Comparison of ENCODE assay signal across 12 cellular contexts in genomic region chr7:94129443-94130140, GRCh38.
A peak's percentile ranks its signal among the peaks of the same experiment; 100 is the strongest.
DNase-seq lines count a peak whose midpoint lies in the region; ATAC-seq, FAIRE-seq and TF ChIP-seq lines count a peak whose summit lies in the region.
"Had no signal": no experiment of that assay in that cellular context is flagged by ENCODE, and none has a peak within 500 bp of the region (broad histone marks: within the 10 kb centered on the region; RNA-seq: fewer than 3 reads in every experiment).

No MANE protein-coding gene starts in this region.

- no peak overlapping the region for H3K9ac ChIP-seq in fibroblast of lung (ENCODE audit: insufficient read depth, low read length)
- no peak overlapping the region for H3K9ac ChIP-seq in MM.1S (ENCODE audit: low read length)

- no peak overlapping the region for H3K4me3 Mint-ChIP-seq in activated T-helper 1 cell treated with anti-CD3 and anti-CD28 coated beads, Interleukin-12 subunit alpha, Interleukin-12 subunit beta, Interleukin-2, Interleukin-4 antibody, amounts not matched to agents 30 ng/mL and 10 ng/mL and 1 ng/mL, durations not matched to agents 14 hours and 24 hours and 36 hours
- H3K4me3 Mint-ChIP-seq: activated B cell treated with CpG ODN at 0.5 μM for 24 hours; activated T-helper 17 cell treated with anti-CD3 and anti-CD28 coated beads, Interleukin-2, amount 50 U/mL, for 72 hours had no signal

- H3K27ac ChIP-seq in fibroblast of lung (ENCODE audit: insufficient read depth, low read length) (peak overlapping the region; percentile 19), osteoblast (ENCODE audit: low read depth, low read length) (peak overlapping the region; percentile 41), MM.1S (ENCODE audit: low read length) (no peak overlapping the region)
- H3K27ac ChIP-seq: psoas muscle, upper lobe of left lung had no signal

- no peaks in the 10 kb centered on the region for H3K9me2 ChIP-seq in MM.1S (replicated peaks; ENCODE audit: insufficient read depth, low read length)

- H3K36me3 Mint-ChIP-seq in activated T-helper 1 cell treated with anti-CD3 and anti-CD28 coated beads, Interleukin-12 subunit alpha, Interleukin-12 subunit beta, Interleukin-2, Interleukin-4 antibody, amounts not matched to agents 30 ng/mL and 10 ng/mL and 1 ng/mL, durations not matched to agents 14 hours and 24 hours and 36 hours (ENCODE audit: low read depth), result no peaks in the 10 kb centered on the region

- no peak overlapping the region for H3K4me3 ChIP-seq in fibroblast of lung (replicated peaks in 1 of 4; ENCODE audit: control extremely low read depth in 1 of 4, insufficient read depth in 1 of 4, low read depth in 3 of 4, low read length in 4 of 4)
- no peak overlapping the region for H3K4me3 ChIP-seq in osteoblast (ENCODE audit: insufficient read depth, low read length)
- no peak overlapping the region for H3K4me3 ChIP-seq in MM.1S (ENCODE audit: low read length)
- H3K4me3 ChIP-seq: psoas muscle, upper lobe of left lung had no signal

- H3K4me1 Mint-ChIP-seq in activated T-helper 1 cell treated with anti-CD3 and anti-CD28 coated beads, Interleukin-12 subunit alpha, Interleukin-12 subunit beta, Interleukin-2, Interleukin-4 antibody, amounts not matched to agents 30 ng/mL and 10 ng/mL and 1 ng/mL, durations not matched to agents 14 hours and 24 hours and 36 hours (ENCODE audit: low read depth), result no peaks in the 10 kb centered on the region
- H3K4me1 Mint-ChIP-seq: activated B cell treated with CpG ODN at 0.5 μM for 24 hours; activated T-helper 17 cell treated with anti-CD3 and anti-CD28 coated beads, Interleukin-2, amount 50 U/mL, for 72 hours had no signal

- FAIRE-seq in RCC 7860 (lab: Jason Lieb, UNC), result peak; percentile 25

- no peak overlapping the region for H3K27ac Mint-ChIP-seq in activated T-helper 1 cell treated with anti-CD3 and anti-CD28 coated beads, Interleukin-12 subunit alpha, Interleukin-12 subunit beta, Interleukin-2, Interleukin-4 antibody, amounts not matched to agents 30 ng/mL and 10 ng/mL and 1 ng/mL, durations not matched to agents 14 hours and 24 hours and 36 hours
- H3K27ac Mint-ChIP-seq: activated B cell treated with CpG ODN at 0.5 μM for 24 hours; activated T-helper 17 cell treated with anti-CD3 and anti-CD28 coated beads, Interleukin-2, amount 50 U/mL, for 72 hours had no signal

- H3F3A ChIP-seq in MM.1S (ENCODE audit: insufficient read depth, low read length), result no peaks in the 10 kb centered on the region

- H3K9me3 ChIP-seq in fibroblast of lung (ENCODE audit: control insufficient read depth, insufficient read depth, low read depth, low read length) (no peaks in the 10 kb centered on the region), osteoblast (ENCODE audit: low read depth, low read length) (no peaks in the 10 kb centered on the region), MM.1S (replicated peaks; ENCODE audit: insufficient read depth, low read length) (no peaks in the 10 kb centered on the region)
- H3K9me3 ChIP-seq: psoas muscle, upper lobe of left lung had no signal

- peak overlapping the region; percentile 7 for H3K4me2 ChIP-seq in fibroblast of lung (ENCODE audit: extremely low read depth, insufficient read depth, low read length)
- peak overlapping the region; percentile 42 for H3K4me2 ChIP-seq in osteoblast (ENCODE audit: insufficient read depth, low read length)
- H3K4me2 ChIP-seq in MM.1S (ENCODE audit: low read depth, low read length), result no peak overlapping the region

- TF ChIP-seq CTCF in fibroblast of lung (conservative IDR thresholded peaks at IDR 0.05 in 1 of 2, IDR thresholded peaks at IDR 0.05 in 1 of 2; ENCODE audit: low read depth in 1 of 2, low read length in 2 of 2), result no peak
- no peak for TF ChIP-seq CTCF in osteoblast (IDR thresholded peaks at IDR 0.05; ENCODE audit: extremely low read depth, low read depth, low read length)
- TF ChIP-seq CTCF in MM.1S (IDR thresholded peaks at IDR 0.05; ENCODE audit: low read length), result no peak

- H3K79me2 ChIP-seq in fibroblast of lung (ENCODE audit: control insufficient read depth, insufficient read depth, low read length), result no peaks in the 10 kb centered on the region
- no peaks in the 10 kb centered on the region for H3K79me2 ChIP-seq in osteoblast (ENCODE audit: insufficient read depth, low read length)
- no peaks in the 10 kb centered on the region for H3K79me2 ChIP-seq in MM.1S (ENCODE audit: low read length)

- no peaks in the 10 kb centered on the region for H3K27me3 ChIP-seq in fibroblast of lung (ENCODE audit: control insufficient read depth, insufficient read depth, low read length)
- H3K27me3 ChIP-seq in osteoblast (ENCODE audit: insufficient read depth, low read length), result no peaks in the 10 kb centered on the region
- no peaks in the 10 kb centered on the region for H3K27me3 ChIP-seq in MM.1S (replicated peaks; ENCODE audit: insufficient read depth, low read length)
- H3K27me3 ChIP-seq: upper lobe of left lung had no signal

- H3K36me3 ChIP-seq in fibroblast of lung (ENCODE audit: control insufficient read depth, insufficient read depth, low read length) (no peaks in the 10 kb centered on the region), osteoblast (ENCODE audit: insufficient read depth, low read length) (no peaks in the 10 kb centered on the region), MM.1S (replicated peaks; ENCODE audit: insufficient read depth, low read length) (no peaks in the 10 kb centered on the region)
- H3K36me3 ChIP-seq: upper lobe of left lung had no signal

- ATAC-seq in left colon, result no peak
- ATAC-seq: activated T-helper 17 cell treated with anti-CD3 and anti-CD28 coated beads, Interleukin-2, amount 50 U/mL, for 72 hours; psoas muscle had no signal

- peaks cover 5% of the 10 kb centered on the region for H3K27me3 Mint-ChIP-seq in activated T-helper 1 cell treated with anti-CD3 and anti-CD28 coated beads, Interleukin-12 subunit alpha, Interleukin-12 subunit beta, Interleukin-2, Interleukin-4 antibody, amounts not matched to agents 30 ng/mL and 10 ng/mL and 1 ng/mL, durations not matched to agents 14 hours and 24 hours and 36 hours (ENCODE audit: insufficient read depth)

- no peak overlapping the region for H2AFZ ChIP-seq in fibroblast of lung (ENCODE audit: low read length)
- no peak overlapping the region for H2AFZ ChIP-seq in osteoblast (ENCODE audit: low read length)
- H2AFZ ChIP-seq in MM.1S (ENCODE audit: low read length), result no peak overlapping the region

- DNase-seq in EL, result peak; percentile 93
- DNase-seq in RCC 7860 (ENCODE audit: low spot score), result peak; percentile 55
- DNase-seq in fibroblast of lung (ENCODE audit: low read depth in 2 of 2), result peak; percentile 91 to 94
- peak; percentile 54 for DNase-seq in osteoblast (ENCODE audit: insufficient read length, low spot score, missing footprints)
- no peak for DNase-seq in DMS153 (lab: John Stamatoyannopoulos, UW)
- DNase-seq in MM.1S, result no peak
- DNase-seq in activated T-helper 1 cell treated with anti-CD3 and anti-CD28 coated beads, Interleukin-12 subunit alpha, Interleukin-12 subunit beta, Interleukin-2, Interleukin-4 antibody, amounts not matched to agents 30 ng/mL and 10 ng/mL and 1 ng/mL, durations not matched to agents 14 hours and 24 hours and 36 hours (ENCODE audit: low spot score), result no peak
- no peak for DNase-seq in left colon
- DNase-seq: activated B cell treated with CpG ODN at 0.5 μM for 24 hours, psoas muscle, upper lobe of left lung had no signal

- H4K20me1 ChIP-seq in fibroblast of lung (ENCODE audit: control insufficient read depth, extremely low read depth, insufficient read depth, low read length) (no peaks in the 10 kb centered on the region), osteoblast (ENCODE audit: insufficient read depth, low read length) (no peaks in the 10 kb centered on the region), MM.1S (ENCODE audit: insufficient read depth, low read length) (no peaks in the 10 kb centered on the region)

- intact Hi-C loops in activated T-helper 1 cell treated with anti-CD3 and anti-CD28 coated beads, Interleukin-12 subunit alpha, Interleukin-12 subunit beta, Interleukin-2, Interleukin-4 antibody, amounts not matched to agents 30 ng/mL and 10 ng/mL and 1 ng/mL, durations not matched to agents 14 hours and 24 hours and 36 hours (cut with micrococcal nuclease), result no loop called here
- intact Hi-C loops in left colon (cut with DNase I, micrococcal nuclease), result no loop called here

- H3K4me1 ChIP-seq in fibroblast of lung (ENCODE audit: control insufficient read depth, extremely low read depth, insufficient read depth, low read length) (peaks cover 10% of the 10 kb centered on the region), osteoblast (ENCODE audit: insufficient read depth, low read length) (peaks cover 25% of the 10 kb centered on the region), MM.1S (ENCODE audit: low read length) (no peaks in the 10 kb centered on the region)
- H3K4me1 ChIP-seq: psoas muscle, upper lobe of left lung had no signal

- H3K9me3 Mint-ChIP-seq in activated T-helper 1 cell treated with anti-CD3 and anti-CD28 coated beads, Interleukin-12 subunit alpha, Interleukin-12 subunit beta, Interleukin-2, Interleukin-4 antibody, amounts not matched to agents 30 ng/mL and 10 ng/mL and 1 ng/mL, durations not matched to agents 14 hours and 24 hours and 36 hours, result no peaks in the 10 kb centered on the region
- H3K9me3 Mint-ChIP-seq: activated B cell treated with CpG ODN at 0.5 μM for 24 hours; activated T-helper 17 cell treated with anti-CD3 and anti-CD28 coated beads, Interleukin-2, amount 50 U/mL, for 72 hours had no signal

Comparison
In these comparisons a context has a peak if more than half of its experiments do, and no peak if none do; other contexts are left out.
1. DNase-seq: peak in EL (single experiment), RCC 7860 (single experiment), fibroblast of lung (2 of 2) and osteoblast (single experiment); none in DMS153 (single experiment), MM.1S (single experiment), activated T-helper 1 cell treated with anti-CD3 and anti-CD28 coated beads, Interleukin-12 subunit alpha, Interleukin-12 subunit beta, Interleukin-2, Interleukin-4 antibody, amounts not matched to agents 30 ng/mL and 10 ng/mL and 1 ng/mL, durations not matched to agents 14 hours and 24 hours and 36 hours (single experiment) and left colon (0 of 2).